Comparison of ENCODE assay signal across 8 cellular contexts in genomic region chr11:31809857-31810778, GRCh38. TPM values are rescaled to one million over a fixed set of nuclear protein-coding genes. Genes with fewer than 3 reads are reported as not detected.
DNase-seq lines count a peak whose midpoint lies in the region; ATAC-seq and TF ChIP-seq lines count a peak whose summit lies in the region.

No MANE protein-coding gene starts in this region.

- H3K27me3 ChIP-seq in A673 (replicated peaks; ENCODE audit: insufficient read depth, low read depth, low read length, poor library complexity) (peaks cover 94% of the 10 kb centered on the region), SJSA1 (replicated peaks) (peaks cover 5% of the 10 kb centered on the region)

- H3K27me3 Mint-ChIP-seq in natural killer cell treated with Interleukin-12 subunit alpha and Interleukin-12 subunit beta and Interleukin-15 and Interleukin-18, amount 100 ng/mL, for 72 hours: peaks cover 54 to 66% of the 10 kb centered on the region in 2 donors

- no peak for TF ChIP-seq CTCF in A673 (conservative IDR thresholded peaks at IDR 0.05; ENCODE audit: low read depth, low read length)
- no peak for TF ChIP-seq CTCF in GM13977 (IDR thresholded peaks at IDR 0.05; ENCODE audit: extremely low read depth, insufficient read depth, missing control alignments)
- no peak for TF ChIP-seq CTCF in epithelial cell of esophagus (IDR thresholded peaks at IDR 0.05; ENCODE audit: insufficient read depth, low read depth, low read length, missing control alignments)

- no peaks in the 10 kb centered on the region for H3K36me3 ChIP-seq in A673 (ENCODE audit: insufficient read depth, low read length, poor library complexity, severe bottlenecking)
- no peaks in the 10 kb centered on the region for H3K36me3 ChIP-seq in SJSA1

- CTCF ChIA-PET in A673 (lab: Charles Lee): interaction anchor here (0.6 kb wide), 2 partner anchors 169 to 776 kb away, joined by 3 to 4 read pairs; no protein-coding TSS in a partner anchor

- POLR2A ChIA-PET in A673 (lab: Charles Lee; ENCODE audit: low non-redundant PET): interaction anchor here (0.6 kb wide), 2 partner anchors 38 to 416 kb away, joined by 4 to 6 read pairs; no protein-coding TSS in a partner anchor

- DNase-seq in A673 (ENCODE audit: low spot score) (peak; percentile 92), GM13977 (ENCODE audit: low spot score) (peak; percentile 69), SJSA1 (ENCODE audit: low read depth in 1 of 2, low spot score in 2 of 2) (peak; percentile 51 to 63), epithelial cell of esophagus (ENCODE audit: low read depth) (peak; percentile 49), middle frontal gyrus (ENCODE audit: extremely low spot score, low spot score) (no peak), SKM-1 (lab: John Stamatoyannopoulos, UW; ENCODE audit: unreplicated experiment) (no peak)
- DNase-seq in natural killer cell treated with Interleukin-12 subunit alpha and Interleukin-12 subunit beta and Interleukin-15 and Interleukin-18, amount 100 ng/mL, for 72 hours (ENCODE audit: low spot score): no peak

- peak in 1 of 2 donors; percentile 25 for ATAC-seq in natural killer cell treated with Interleukin-12 subunit alpha and Interleukin-12 subunit beta and Interleukin-15 and Interleukin-18, amount 100 ng/mL, for 72 hours
- no peak for ATAC-seq in activated CD4-positive, CD25-positive, alpha-beta regulatory T cell treated with anti-CD3 and anti-CD28 coated beads, Interleukin-2, amount 50 U/mL, for 24 hours

- H3K9me3 Mint-ChIP-seq in natural killer cell treated with Interleukin-12 subunit alpha and Interleukin-12 subunit beta and Interleukin-15 and Interleukin-18, amount 100 ng/mL, for 72 hours: no peaks in the 10 kb centered on the region

- peaks cover 14% of the 10 kb centered on the region for H3K36me3 Mint-ChIP-seq in natural killer cell treated with Interleukin-12 subunit alpha and Interleukin-12 subunit beta and Interleukin-15 and Interleukin-18, amount 100 ng/mL, for 72 hours

- intact Hi-C loops in A673 (cut with micrococcal nuclease; ENCODE audit: unreplicated experiment): loop anchor here (2.0 to 5.0 kb wide), 5 partner anchors 168 to 703 kb away; partner anchors contain the start of genes ELP4, IMMP1L and RCN1

- H3K4me1 Mint-ChIP-seq in natural killer cell treated with Interleukin-12 subunit alpha and Interleukin-12 subunit beta and Interleukin-15 and Interleukin-18, amount 100 ng/mL, for 72 hours (ENCODE audit: low read depth in 2 of 2): peaks cover 24 to 39% of the 10 kb centered on the region in 2 donors

- H3K27ac ChIP-seq in A673 (ENCODE audit: low read depth, low read length, poor library complexity, severe bottlenecking): peak overlapping the region; percentile 79
- no peak overlapping the region for H3K27ac ChIP-seq in SJSA1

- in situ Hi-C loops in GM13977 (cut with MboI; ENCODE audit: low pct_unique_long_range_greater_than_20kb, low sequenced_read_pairs, unreplicated experiment): loop anchor here (25.0 kb wide), 1 partner anchor 627 kb away; the partner anchor contains the start of gene WT1

- peak overlapping the region; percentile 83 for H3K4me3 Mint-ChIP-seq in natural killer cell treated with Interleukin-12 subunit alpha and Interleukin-12 subunit beta and Interleukin-15 and Interleukin-18, amount 100 ng/mL, for 72 hours

- peak overlapping the region; percentile 60 for H3K4me3 ChIP-seq in A673 (ENCODE audit: low read depth, low read length, poor library complexity, severe bottlenecking)
- H3K4me3 ChIP-seq in SJSA1: peak overlapping the region; percentile 49
- peak overlapping the region; percentile 4 for H3K4me3 ChIP-seq in epithelial cell of esophagus (ENCODE audit: low read length)

- H3K4me1 ChIP-seq in A673 (ENCODE audit: insufficient read depth, low read length, poor library complexity, severe bottlenecking) (peaks cover 58% of the 10 kb centered on the region), SJSA1 (replicated peaks) (peaks cover 16% of the 10 kb centered on the region)

- H3K9me3 ChIP-seq in A673 (ENCODE audit: low read depth, low read length, poor library complexity, severe bottlenecking): no peaks in the 10 kb centered on the region
- H3K9me3 ChIP-seq in SJSA1 (replicated peaks): no peaks in the 10 kb centered on the region

- no peak overlapping the region for H3K27ac Mint-ChIP-seq in natural killer cell treated with Interleukin-12 subunit alpha and Interleukin-12 subunit beta and Interleukin-15 and Interleukin-18, amount 100 ng/mL, for 72 hours

- no TSS peak for BruUV-seq in A673 (replicated peaks; lab: Mats Ljungman, UMichigan)

RNA-seq across cellular contexts. Expression of gene PAX6, which starts 1.0 kb away (rescaled TPM):
- 22.4 and 33.9 TPM in 2 replicates for total RNA-seq in A673 (2021)
- 1.7 and 2.9 TPM in 2 replicates for total RNA-seq in SJSA1 (2014; rRNA removed; shearing (Covaris generic))
- total RNA-seq in natural killer cell treated with Interleukin-12 subunit alpha and Interleukin-12 subunit beta and Interleukin-15 and Interleukin-18, amount 100 ng/mL, for 72 hours: not detected

Comparison
In these comparisons a context has a peak if more than half of its experiments do, and no peak if none do; other contexts are left out.
1. DNase-seq: peak in A673 (single experiment), GM13977 (single experiment), SJSA1 (2 of 2) and epithelial cell of esophagus (single experiment); none in natural killer cell treated with Interleukin-12 subunit alpha and Interleukin-12 subunit beta and Interleukin-15 and Interleukin-18, amount 100 ng/mL, for 72 hours (single experiment), middle frontal gyrus (single experiment) and SKM-1 (single experiment).
2. H3K4me3 ChIP-seq: peak in every context shown above with its lines; median percentile 60 in A673; 49 in SJSA1; 4 in epithelial cell of esophagus.